ENCODE assay signal across 28 cellular contexts in genomic region chr15:43256341-43256740, GRCh38. TPM values are rescaled to one million over a fixed set of nuclear protein-coding genes. Genes with fewer than 3 reads are reported as not detected.
A peak's percentile ranks its signal among the peaks of the same experiment; 100 is the strongest.
DNase-seq lines count a peak whose midpoint lies in the region; ATAC-seq and TF ChIP-seq lines count a peak whose summit lies in the region.
"Had no signal": no experiment of that assay in that cellular context is flagged by ENCODE, and none has a peak within 500 bp of the region (broad histone marks: within the 10 kb centered on the region; RNA-seq: fewer than 3 reads in every experiment).

No MANE protein-coding gene starts in this region.

- CTCF ChIA-PET in activated CD8-positive, alpha-beta memory T cell treated with anti-CD3 and anti-CD28 coated beads, Interleukin-2, amount 10 ng/mL, durations not matched to agents 7 days and 5 days (lab: Charles Lee): interaction anchor here (1.0 kb wide), 1 partner anchor 31 kb away, joined by 3 read pairs; no protein-coding TSS in a partner anchor

- H3K27ac ChIP-seq in RWPE2 (ENCODE audit: poor library complexity, severe bottlenecking): no peak overlapping the region
- H3K27ac ChIP-seq in coronary artery: no peak overlapping the region
- H3K27ac ChIP-seq: 22Rv1, A549, BLaER1 had no signal

- H3K27me3 ChIP-seq in RWPE2 (ENCODE audit: insufficient read depth, poor library complexity, severe bottlenecking): no peaks in the 10 kb centered on the region
- H3K27me3 ChIP-seq: BE2C, BLaER1 had no signal

- H3K4me3 ChIP-seq in RWPE2 (ENCODE audit: severe bottlenecking) (no peak overlapping the region), coronary artery (no peak overlapping the region)
- H3K4me3 ChIP-seq: A549, BLaER1, GM12878 had no signal

- H3K27ac Mint-ChIP-seq in activated CD8-positive, alpha-beta memory T cell treated with anti-CD3 and anti-CD28 coated beads, Interleukin-2, amount 10 ng/mL, durations not matched to agents 7 days and 5 days: no peak overlapping the region
- no peak overlapping the region for H3K27ac Mint-ChIP-seq in effector memory CD8-positive, alpha-beta T cell
- H3K27ac Mint-ChIP-seq: CD14-positive monocyte; CD4-positive, alpha-beta memory T cell had no signal

- DNase-seq in activated CD8-positive, alpha-beta memory T cell treated with anti-CD3 and anti-CD28 coated beads for 24 hours: peak; percentile 26
- no peak for DNase-seq in activated CD8-positive, alpha-beta memory T cell treated with anti-CD3 and anti-CD28 coated beads, Interleukin-2, amount 10 ng/mL, durations not matched to agents 7 days and 5 days
- DNase-seq in RWPE2 (ENCODE audit: low spot score) (peak; percentile 48), coronary artery (ENCODE audit: low spot score) (peak; percentile 53), islet precursor cell (peak; percentile 22)
- DNase-seq in stimulated activated CD4-positive, alpha-beta T cell treated with anti-CD3 and anti-CD28 coated beads, Interleukin-4, amount 100 ng/mL, for 24 hours: no peak
- DNase-seq in effector memory CD8-positive, alpha-beta T cell: no peak
- DNase-seq: BE2C; C1 segment of cervical spinal cord; CD4-positive, alpha-beta memory T cell; CD4-positive, CD25-positive, alpha-beta regulatory T cell; CD8-positive, alpha-beta memory T cell; COR-L47; DMS 273 treated with DMSO at 0.1 percent for 48 hours; DMS153; DMS53; DMS79; DND-41; EL; GDM1 had no signal

- no peak for ATAC-seq in activated CD8-positive, alpha-beta memory T cell treated with anti-CD3 and anti-CD28 coated beads, Interleukin-2, amount 10 ng/mL, durations not matched to agents 7 days and 5 days
- ATAC-seq in RWPE2 (ENCODE audit: low read depth): no peak
- no peak for ATAC-seq in effector memory CD8-positive, alpha-beta T cell (replicated peaks)
- ATAC-seq: A549, GM12878 had no signal

- H3K4me1 ChIP-seq in RWPE2 (ENCODE audit: insufficient read depth, poor library complexity, severe bottlenecking): peaks cover 3% of the 10 kb centered on the region
- H3K4me1 ChIP-seq: A549, BE2C had no signal

- peaks cover 28% of the 10 kb centered on the region for H3K4me1 Mint-ChIP-seq in activated CD8-positive, alpha-beta memory T cell treated with anti-CD3 and anti-CD28 coated beads, Interleukin-2, amount 10 ng/mL, durations not matched to agents 7 days and 5 days
- peaks cover 4 to 10% of the 10 kb centered on the region in 2 donors for H3K4me1 Mint-ChIP-seq in effector memory CD8-positive, alpha-beta T cell (ENCODE audit: low read depth in 2 of 2)

- peaks cover 7% of the 10 kb centered on the region for H3K27me3 Mint-ChIP-seq in activated CD8-positive, alpha-beta memory T cell treated with anti-CD3 and anti-CD28 coated beads, Interleukin-2, amount 10 ng/mL, durations not matched to agents 7 days and 5 days
- peaks cover 12 to 55% of the 10 kb centered on the region in 2 donors for H3K27me3 Mint-ChIP-seq in effector memory CD8-positive, alpha-beta T cell
- H3K27me3 Mint-ChIP-seq: CD4-positive, CD25-positive, alpha-beta regulatory T cell had no signal

- no peak overlapping the region for H3K4me3 Mint-ChIP-seq in activated CD8-positive, alpha-beta memory T cell treated with anti-CD3 and anti-CD28 coated beads, Interleukin-2, amount 10 ng/mL, durations not matched to agents 7 days and 5 days
- H3K4me3 Mint-ChIP-seq in effector memory CD8-positive, alpha-beta T cell: no peak overlapping the region
- H3K4me3 Mint-ChIP-seq: CD4-positive, alpha-beta memory T cell; CD4-positive, CD25-positive, alpha-beta regulatory T cell; CD8-positive, alpha-beta memory T cell had no signal

- TF ChIP-seq CTCF in RWPE2 (IDR thresholded peaks at IDR 0.05; ENCODE audit: poor library complexity, severe bottlenecking) (no peak), coronary artery (IDR thresholded peaks at IDR 0.05) (no peak)

- no peaks in the 10 kb centered on the region for H3K9me3 Mint-ChIP-seq in activated CD8-positive, alpha-beta memory T cell treated with anti-CD3 and anti-CD28 coated beads, Interleukin-2, amount 10 ng/mL, durations not matched to agents 7 days and 5 days (ENCODE audit: low read depth)
- H3K9me3 Mint-ChIP-seq in effector memory CD8-positive, alpha-beta T cell: no peaks in the 10 kb centered on the region
- H3K9me3 Mint-ChIP-seq: CD4-positive, alpha-beta memory T cell; CD8-positive, alpha-beta memory T cell had no signal

- H3K36me3 Mint-ChIP-seq in activated CD8-positive, alpha-beta memory T cell treated with anti-CD3 and anti-CD28 coated beads, Interleukin-2, amount 10 ng/mL, durations not matched to agents 7 days and 5 days: peaks cover 5% of the 10 kb centered on the region
- H3K36me3 Mint-ChIP-seq in effector memory CD8-positive, alpha-beta T cell (ENCODE audit: insufficient read depth): no peaks in the 10 kb centered on the region
- H3K36me3 Mint-ChIP-seq: CD14-positive monocyte; CD4-positive, alpha-beta memory T cell had no signal

- no peaks in the 10 kb centered on the region for H3K9me3 ChIP-seq in RWPE2 (ENCODE audit: severe bottlenecking)
- H3K9me3 ChIP-seq: A549, BE2C, BLaER1 had no signal

- H3K36me3 ChIP-seq in RWPE2 (ENCODE audit: low read depth): no peaks in the 10 kb centered on the region
- H3K36me3 ChIP-seq: BE2C, BLaER1 had no signal

RNA-seq across cellular contexts. Expression of gene TGM5, which starts 10.4 kb away (rescaled TPM):
- 1 to 10 TPM in 1 of 2 experiments, under 1 TPM in 1; 0.91 to 1.1 TPM for total RNA-seq in activated CD8-positive, alpha-beta memory T cell treated with anti-CD3 and anti-CD28 coated beads, Interleukin-2, amount 10 ng/mL, durations not matched to agents 7 days and 5 days
- total RNA-seq: A172; CD4-positive, alpha-beta memory T cell; CD4-positive, CD25-positive, alpha-beta regulatory T cell; Daoy; G401 had no signal

RNA-seq across cellular contexts. Expression of gene EPB42, which starts 35.5 kb away (rescaled TPM):
- total RNA-seq in activated CD8-positive, alpha-beta memory T cell treated with anti-CD3 and anti-CD28 coated beads, Interleukin-2, amount 10 ng/mL, durations not matched to agents 7 days and 5 days: not detected
- total RNA-seq: A172; CD4-positive, alpha-beta memory T cell; CD4-positive, CD25-positive, alpha-beta regulatory T cell; CD8-positive, alpha-beta memory T cell; Daoy; G401; GM12878 had no signal

RNA-seq across cellular contexts. Expression of gene TGM7, which starts 45.7 kb away (rescaled TPM):
- total RNA-seq in activated CD8-positive, alpha-beta memory T cell treated with anti-CD3 and anti-CD28 coated beads, Interleukin-2, amount 10 ng/mL, durations not matched to agents 7 days and 5 days: not detected
- total RNA-seq: A172; CD4-positive, alpha-beta memory T cell; CD4-positive, CD25-positive, alpha-beta regulatory T cell; CD8-positive, alpha-beta memory T cell; Daoy; G401; GM12878 had no signal

Comparison
In these comparisons a context has a peak if more than half of its experiments do, and no peak if none do; other contexts are left out.
1. DNase-seq: peak in activated CD8-positive, alpha-beta memory T cell treated with anti-CD3 and anti-CD28 coated beads for 24 hours (single experiment), RWPE2 (single experiment), coronary artery (single experiment) and islet precursor cell (single experiment); none in activated CD8-positive, alpha-beta memory T cell treated with anti-CD3 and anti-CD28 coated beads, Interleukin-2, amount 10 ng/mL, durations not matched to agents 7 days and 5 days (single experiment), stimulated activated CD4-positive, alpha-beta T cell treated with anti-CD3 and anti-CD28 coated beads, Interleukin-4, amount 100 ng/mL, for 24 hours (single experiment) and effector memory CD8-positive, alpha-beta T cell (0 of 3).